Comparison of ENCODE assay signal across 8 cellular contexts in genomic region chr12:16076553-16076952, GRCh38.
A peak's percentile ranks its signal among the peaks of the same experiment; 100 is the strongest.
DNase-seq lines count a peak whose midpoint lies in the region; ATAC-seq and TF ChIP-seq lines count a peak whose summit lies in the region.

No MANE protein-coding gene starts in this region.

- ATAC-seq in GM19452 (IDR thresholded peaks at IDR 0.05; ENCODE audit: unreplicated experiment) = peak; percentile 82

- no peak overlapping the region for H3K27ac ChIP-seq in tibial nerve

- H3K36me3 ChIP-seq in tibial nerve = no peaks in the 10 kb centered on the region

- WGBS in tibial nerve, 2 donors = 33 to 46% methylated on average over 2 of the region's 2 CpGs

- no peak for TF ChIP-seq EP300 in tibial nerve (IDR thresholded peaks at IDR 0.05)

- H3K27me3 ChIP-seq in tibial nerve = no peaks in the 10 kb centered on the region

- H3K4me3 ChIP-seq in tibial nerve = no peak overlapping the region

- H3K9me3 ChIP-seq in tibial nerve = no peaks in the 10 kb centered on the region

- no peak for TF ChIP-seq POLR2A in tibial nerve (IDR thresholded peaks at IDR 0.05)

- TF ChIP-seq CTCF in tibial nerve (IDR thresholded peaks at IDR 0.05) = peak in 1 of 5 experiments; percentile 8

- no peaks in the 10 kb centered on the region for H3K4me1 ChIP-seq in tibial nerve

- DNase-seq in DMS53 treated with DMSO at 0.1 percent for 48 hours (lab: John Stamatoyannopoulos, UW; ENCODE audit: unreplicated experiment) (peak; percentile 92), HK-2 (ENCODE audit: unreplicated experiment) (peak; percentile 18), NOMO-1 treated with dmso at 0.1 percent for 144 hours (lab: John Stamatoyannopoulos, UW; ENCODE audit: unreplicated experiment) (peak; percentile 37), fibroblast of peridontal ligament (ENCODE audit: extremely low read depth) (peak; percentile 28), amniotic stem cell (lab: John Stamatoyannopoulos, UW) (no peak), tibial nerve (ENCODE audit: low spot score in 2 of 2) (no peak), inferior parietal cortex (ENCODE audit: extremely low spot score) (no peak)

Comparison
In these comparisons a context has a peak if more than half of its experiments do, and no peak if none do; other contexts are left out.
1. DNase-seq: peak in DMS53 treated with DMSO at 0.1 percent for 48 hours (single experiment), HK-2 (single experiment), NOMO-1 treated with dmso at 0.1 percent for 144 hours (single experiment) and fibroblast of peridontal ligament (single experiment); none in amniotic stem cell (single experiment), tibial nerve (0 of 2) and inferior parietal cortex (single experiment).